16 cellular contexts compared by ENCODE assay signal in genomic region chr12:40240779-40241178, GRCh38. TPM values are rescaled to one million over a fixed set of nuclear protein-coding genes. Genes with fewer than 3 reads are reported as not detected.
"Had no signal": no experiment of that assay in that cellular context is flagged by ENCODE, and none has a peak within 500 bp of the region (broad histone marks: within the 10 kb centered on the region; RNA-seq: fewer than 3 reads in every experiment).

No MANE protein-coding gene starts in this region.

- H3K4me3 ChIP-seq: esophagus muscularis mucosa, hepatocyte, lung, suprapubic skin, transverse colon, uterus had no signal

- H3K36me3 ChIP-seq: transverse colon, uterus had no signal

- H3K9me3 ChIP-seq: esophagus muscularis mucosa, suprapubic skin, transverse colon, uterus had no signal

- H3K4me2 ChIP-seq: hepatocyte had no signal

- H2AFZ ChIP-seq: hepatocyte had no signal

- H3K79me2 ChIP-seq: hepatocyte had no signal

- FAIRE-seq: astrocyte, bronchial epithelial cell, endothelial cell of umbilical vein, TTC549 had no signal

- ATAC-seq: activated CD4-positive, alpha-beta T cell treated with anti-CD3 and anti-CD28 coated beads for 36 hours; left cardiac atrium had no signal

- H3K27me3 ChIP-seq: esophagus muscularis mucosa, hepatocyte, suprapubic skin, transverse colon had no signal

- DNase-seq: activated CD4-positive, alpha-beta T cell treated with anti-CD3 and anti-CD28 coated beads for 36 hours; activated CD4-positive, alpha-beta T cell treated with anti-CD3 and anti-CD28 coated beads, Interleukin-2, amount 50 U/mL, for 48 hours; activated gamma-delta T cell; effector memory CD4-positive, alpha-beta T cell; left cardiac atrium; midbrain; transverse colon; uterus had no signal

- H3K4me1 ChIP-seq: uterus had no signal

- H3K27ac ChIP-seq: esophagus muscularis mucosa, hepatocyte, suprapubic skin, transverse colon, uterus had no signal

RNA-seq across cellular contexts. Expression of gene LRRK2, which starts 16.0 kb away (rescaled TPM):
- total RNA-seq: activated CD4-positive, alpha-beta T cell treated with anti-CD3 and anti-CD28 coated beads for 36 hours had no signal
